In genomic region chr16:68396481-68396880, GRCh38 we compare ENCODE assay signal across 8 cellular contexts. TPM values are rescaled to one million over a fixed set of nuclear protein-coding genes. Genes with fewer than 3 reads are reported as not detected.
DNase-seq lines count a peak whose midpoint lies in the region; ATAC-seq and TF ChIP-seq lines count a peak whose summit lies in the region.

No MANE protein-coding gene starts in this region.

- no peak overlapping the region for H3K27ac ChIP-seq in psoas muscle

- DNase-seq in DMS153 (lab: John Stamatoyannopoulos, UW) (peak; percentile 21), HuH-7 (ENCODE audit: low spot score) (peak; percentile 55), epidermal melanocyte (ENCODE audit: insufficient read length, low spot score) (peak; percentile 38), psoas muscle (no peak), omental fat pad (ENCODE audit: low spot score) (no peak)
- peak; percentile 12 to 39 for DNase-seq in activated CD4-positive, alpha-beta T cell treated with anti-CD3 and anti-CD28 coated beads, Interleukin-2, amount 50 U/mL, for 24 hours (ENCODE audit: low read depth in 1 of 2, low spot score in 1 of 2)

- H3K4me3 ChIP-seq in psoas muscle: no peak overlapping the region

- TF ChIP-seq CTCF in psoas muscle (IDR thresholded peaks at IDR 0.05) (peak; percentile 37), omental fat pad (IDR thresholded peaks at IDR 0.05) (no peak)

- ATAC-seq in psoas muscle (no peak), omental fat pad (ENCODE audit: low FRiP score) (no peak), GM21423 (IDR thresholded peaks at IDR 0.05; ENCODE audit: unreplicated experiment) (no peak), GM21447 (IDR thresholded peaks at IDR 0.05; ENCODE audit: unreplicated experiment) (no peak)

- WGBS in psoas muscle, 3 donors: 38 to 40% (median 40%) methylated on average over 6 of the region's 6 CpGs

- H3K27me3 ChIP-seq in psoas muscle (ENCODE audit: insufficient read depth in 3 of 3, low read length in 2 of 3): no peaks in the 10 kb centered on the region

- intact Hi-C loops in psoas muscle (cut with DNase I): loop anchor here in 1 of 2 donors (2.0 kb wide), 1 partner anchor 114 kb away; no protein-coding TSS in a partner anchor

- no peaks in the 10 kb centered on the region for H3K9me3 ChIP-seq in psoas muscle

- no peaks in the 10 kb centered on the region for H3K36me3 ChIP-seq in psoas muscle (ENCODE audit: insufficient read depth in 1 of 2, low read depth in 1 of 2)

- H3K4me1 ChIP-seq in psoas muscle: no peaks in the 10 kb centered on the region

RNA-seq across cellular contexts. Expression of gene SMPD3, which starts 51.8 kb away (rescaled TPM):
- under 1 TPM; 0.04 to 0.21 (median 0.11) TPM for total RNA-seq in psoas muscle
- under 1 TPM; 0.04 to 0.18 (median 0.08) TPM for polyA plus RNA-seq in psoas muscle
- total RNA-seq in omental fat pad: 10 to 100 TPM in 2 of 4 donors, 1 to 10 TPM in 1, under 1 TPM in 1; 0.63 to 44.8 (median 8.1) TPM

Comparison
In these comparisons a context has a peak if more than half of its experiments do, and no peak if none do; other contexts are left out.
1. DNase-seq: peak in DMS153 (single experiment), HuH-7 (single experiment), activated CD4-positive, alpha-beta T cell treated with anti-CD3 and anti-CD28 coated beads, Interleukin-2, amount 50 U/mL, for 24 hours (2 of 2) and epidermal melanocyte (single experiment); none in psoas muscle (0 of 2) and omental fat pad (single experiment).